24 cellular contexts compared by ENCODE assay signal in the genomic region with DNA sequence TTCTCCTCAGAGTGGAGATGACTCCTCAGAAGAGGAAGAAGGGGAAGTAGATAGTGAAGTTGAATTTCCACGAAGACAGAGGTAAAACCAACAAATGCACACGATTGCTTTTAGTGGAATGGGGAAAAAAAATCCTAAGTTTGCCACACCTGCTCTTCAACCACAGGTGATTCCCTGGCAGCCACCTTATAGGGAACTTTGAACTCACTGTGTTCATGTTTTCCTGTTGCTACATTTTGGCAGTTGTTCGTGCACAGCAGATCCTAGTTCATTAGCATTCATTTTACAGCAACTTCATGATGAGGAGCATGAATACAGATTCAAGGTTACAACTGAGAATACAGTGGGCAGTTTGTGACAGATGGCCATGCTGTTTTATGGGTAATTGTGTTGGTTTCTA. TPM values are rescaled to one million over a fixed set of nuclear protein-coding genes. Genes with fewer than 3 reads are reported as not detected.
A peak's percentile ranks its signal among the peaks of the same experiment; 100 is the strongest.
DNase-seq lines count a peak whose midpoint lies in the region; ATAC-seq, FAIRE-seq and TF ChIP-seq lines count a peak whose summit lies in the region.
"Had no signal": no experiment of that assay in that cellular context is flagged by ENCODE, and none has a peak within 500 bp of the region (broad histone marks: within the 10 kb centered on the region; RNA-seq: fewer than 3 reads in every experiment).

No MANE protein-coding gene starts in this region.

- H3K9me1 ChIP-seq in endothelial cell of umbilical vein (replicated peaks; ENCODE audit: control insufficient read depth, extremely low read depth, insufficient read depth, low read length) = no peaks in the 10 kb centered on the region

- intact Hi-C loops in endothelial cell of umbilical vein (cut with micrococcal nuclease) (no loop called here), mucosa of descending colon (cut with DNase I, micrococcal nuclease) (no loop called here), cardiac septum (cut with DNase I) (no loop called here)

- no peak for TF ChIP-seq POLR2A in endothelial cell of umbilical vein (IDR thresholded peaks at IDR 0.05; ENCODE audit: low read depth, low read length)

- ATAC-seq in mucosa of descending colon (peak; percentile 84), HG03432 (IDR thresholded peaks at IDR 0.05; ENCODE audit: unreplicated experiment) (no peak), HG02884 (IDR thresholded peaks at IDR 0.05; ENCODE audit: unreplicated experiment) (no peak)
- ATAC-seq: CD8-positive, alpha-beta T cell had no signal

- H3K27ac ChIP-seq in endothelial cell of umbilical vein (ENCODE audit: insufficient read depth, low read depth, low read length) = no peak overlapping the region
- H3K27ac ChIP-seq: 22Rv1, BLaER1, C4-2B, GM23248 had no signal

- H3K4me3 ChIP-seq in endothelial cell of umbilical vein (replicated peaks in 1 of 3; ENCODE audit: insufficient read depth in 1 of 3, low read depth in 1 of 3, low read length in 3 of 3) = no peak overlapping the region
- no peak overlapping the region for H3K4me3 ChIP-seq in mucosa of descending colon
- H3K4me3 ChIP-seq: BLaER1, GM23248 had no signal

- DNase-seq in DMS 273 (lab: John Stamatoyannopoulos, UW; ENCODE audit: unreplicated experiment) (peak; percentile 32), DMS 273 treated with DMSO at 0.1 percent for 48 hours (lab: John Stamatoyannopoulos, UW) (no peak), endothelial cell of umbilical vein (ENCODE audit: low read depth, low spot score) (no peak), mucosa of descending colon (peak in 1 of 3 donors; percentile 36), cardiac septum (ENCODE audit: low spot score) (no peak), NCI-H146 treated with DMSO at 0.1 percent for 48 hours (lab: John Stamatoyannopoulos, UW; ENCODE audit: unreplicated experiment) (no peak)
- DNase-seq: Caco-2; CD4-positive, CD25-positive, alpha-beta regulatory T cell; CD8-positive, alpha-beta T cell; DMS53; DMS79 treated with DMSO at 0.1 percent for 48 hours; GF-D8; GM23248; H7; HCEC 1CT had no signal

- H2AFZ ChIP-seq in endothelial cell of umbilical vein (ENCODE audit: low read depth, low read length) = no peak overlapping the region
- H2AFZ ChIP-seq: GM23248 had no signal

- CTCF ChIA-PET in endothelial cell of umbilical vein (lab: Charles Lee) = no interaction called here

- dilution Hi-C loops in endothelial cell of umbilical vein (cut with MboI; ENCODE audit: extremely low pct_ligation_motif_present, low sequenced_read_pairs) = no loop called here

- no peak overlapping the region for H3K9ac ChIP-seq in endothelial cell of umbilical vein (replicated peaks; ENCODE audit: extremely low read depth, insufficient read depth, low read length)
- H3K9ac ChIP-seq: BLaER1, GM23248 had no signal

- no peaks in the 10 kb centered on the region for H3K9me3 ChIP-seq in endothelial cell of umbilical vein (replicated peaks; ENCODE audit: control insufficient read depth, insufficient read depth, low read length)
- no peaks in the 10 kb centered on the region for H3K9me3 ChIP-seq in mucosa of descending colon
- H3K9me3 ChIP-seq: Caco-2 had no signal

- POLR2A ChIA-PET in endothelial cell of umbilical vein (lab: Charles Lee) = no interaction called here

- H4K20me1 ChIP-seq in endothelial cell of umbilical vein (replicated peaks; ENCODE audit: control insufficient read depth, extremely low read depth, insufficient read depth, low read length) = no peaks in the 10 kb centered on the region
- H4K20me1 ChIP-seq: BLaER1 had no signal

- TF ChIP-seq CTCF in endothelial cell of umbilical vein (IDR thresholded peaks at IDR 0.05; ENCODE audit: extremely low read depth in 1 of 2, insufficient read depth in 1 of 2, low read depth in 1 of 2, low read length in 2 of 2) (no peak), mucosa of descending colon (IDR thresholded peaks at IDR 0.05) (no peak)

- no peaks in the 10 kb centered on the region for H3K36me3 ChIP-seq in endothelial cell of umbilical vein (ENCODE audit: control insufficient read depth in 2 of 2, extremely low read depth in 1 of 2, insufficient read depth in 2 of 2, low read length in 2 of 2)
- peaks cover 3% of the 10 kb centered on the region for H3K36me3 ChIP-seq in mucosa of descending colon (ENCODE audit: low read depth)

- peak; percentile 60 for FAIRE-seq in endothelial cell of umbilical vein (lab: Jason Lieb, UNC)
- FAIRE-seq: A204.1, GM12891, GM18507, H1 had no signal

- no peaks in the 10 kb centered on the region for H3K4me1 ChIP-seq in endothelial cell of umbilical vein (ENCODE audit: control insufficient read depth, extremely low read depth, insufficient read depth, low read length)
- no peaks in the 10 kb centered on the region for H3K4me1 ChIP-seq in mucosa of descending colon (ENCODE audit: low read depth)
- H3K4me1 ChIP-seq: BLaER1, Caco-2 had no signal

- H3K27me3 ChIP-seq in endothelial cell of umbilical vein (ENCODE audit: control insufficient read depth in 2 of 2, insufficient read depth in 2 of 2, low read length in 2 of 2) = no peaks in the 10 kb centered on the region
- H3K27me3 ChIP-seq: BLaER1 had no signal

- BruUV-seq in endothelial cell of umbilical vein (replicated peaks; lab: Mats Ljungman, UMichigan) = no TSS peak

- no peak overlapping the region for H3K4me2 ChIP-seq in endothelial cell of umbilical vein (ENCODE audit: insufficient read depth, low read length)
- H3K4me2 ChIP-seq: BLaER1 had no signal

- no peaks in the 10 kb centered on the region for H3K79me2 ChIP-seq in endothelial cell of umbilical vein (ENCODE audit: control insufficient read depth, insufficient read depth, low read length)

TF ChIP-seq in endothelial cell of umbilical vein, 7 proteins besides CTCF, POLR2A, EP300 and RAD21:
- TF ChIP-seq GATA2 (IDR thresholded peaks at IDR 0.05; ENCODE audit: insufficient read depth, insufficient read length, low read depth, low read length) (no peak), FOS (IDR thresholded peaks at IDR 0.05; ENCODE audit: borderline replicate concordance, insufficient read depth, low read length) (no peak), JUN (IDR thresholded peaks at IDR 0.05; ENCODE audit: borderline replicate concordance, insufficient read depth, insufficient read length, low read depth) (no peak), EZH2 (IDR thresholded peaks at IDR 0.05; ENCODE audit: borderline replicate concordance, low read depth, low read length, severe bottlenecking) (no peak), POLR2AphosphoS5 (IDR thresholded peaks at IDR 0.05; ENCODE audit: insufficient read depth, low read depth, low read length) (no peak), MYC (IDR thresholded peaks at IDR 0.05; ENCODE audit: low read depth, low read length) (no peak)
- TF ChIP-seq, protein P1, sequence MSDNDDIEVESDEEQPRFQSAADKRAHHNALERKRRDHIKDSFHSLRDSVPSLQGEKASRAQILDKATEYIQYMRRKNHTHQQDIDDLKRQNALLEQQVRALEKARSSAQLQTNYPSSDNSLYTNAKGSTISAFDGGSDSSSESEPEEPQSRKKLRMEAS (IDR thresholded peaks at IDR 0.05; ENCODE audit: insufficient read depth, insufficient read length) = no peak

RNA-seq across cellular contexts. Expression of a gene that starts 21.5 kb away (rescaled TPM):
- total RNA-seq in endothelial cell of umbilical vein (16.0 and 16.8 TPM in 2 replicates), mucosa of descending colon (10 to 100 TPM; 13.1 to 14.4 (median 14.4) TPM), cardiac septum (8.0 TPM)
- polyA plus RNA-seq in endothelial cell of umbilical vein = 15.9 and 18.5 TPM in 2 replicates
- polyA plus RNA-seq in endothelial cell of umbilical vein (2011; cell fraction: cytosol; rRNA removed) = 12.1 and 13.1 TPM in 2 replicates
- 13.8 and 14.3 TPM in 2 replicates for polyA plus RNA-seq in endothelial cell of umbilical vein (2011; cell fraction: nucleus; rRNA removed)
- 11.9 and 13.6 TPM in 2 replicates for polyA plus RNA-seq in endothelial cell of umbilical vein (2012)
- polyA minus RNA-seq in endothelial cell of umbilical vein = 22.1 and 24.0 TPM in 2 replicates
- polyA minus RNA-seq in endothelial cell of umbilical vein (2011; cell fraction: cytosol; rRNA and poly(A)+ RNA removed) = 21.8 TPM
- polyA minus RNA-seq in endothelial cell of umbilical vein (2011; cell fraction: nucleus; rRNA and poly(A)+ RNA removed) = 14.2 and 19.2 TPM in 2 replicates
